ENCODE assay signal across 1 cellular context in genomic region chr17:60562421-60562820, GRCh38.
TF ChIP-seq lines count a peak whose summit lies in the region.

No MANE protein-coding gene starts in this region.

TF ChIP-seq in HepG2, 621 proteins besides CTCF, POLR2A, EP300 and RAD21 (continued from another document):
- TF ChIP-seq USF2 (IDR thresholded peaks at IDR 0.05; ENCODE audit: low read depth, low read length) = no peak
- TF ChIP-seq USF2 (CRISPR knock-in tag; IDR thresholded peaks at IDR 0.05; ENCODE audit: borderline replicate concordance) = no peak
- TF ChIP-seq ZSCAN30 (CRISPR knock-in tag; IDR thresholded peaks at IDR 0.05) = no peak
- TF ChIP-seq FOSL1 (CRISPR knock-in tag; IDR thresholded peaks at IDR 0.05; ENCODE audit: borderline replicate concordance) = no peak
- no peak for TF ChIP-seq PTBP1 (IDR thresholded peaks at IDR 0.05; ENCODE audit: low read depth, low read length, poor library complexity, severe bottlenecking)
- TF ChIP-seq PRDM15 (CRISPR knock-in tag; IDR thresholded peaks at IDR 0.05) = no peak
- no peak for TF ChIP-seq ATF7-NPFF (CRISPR knock-in tag; IDR thresholded peaks at IDR 0.05; ENCODE audit: low read depth)
- no peak for TF ChIP-seq MTA1 (CRISPR knock-in tag; IDR thresholded peaks at IDR 0.05; ENCODE audit: borderline replicate concordance)
- TF ChIP-seq HNRNPUL1 (IDR thresholded peaks at IDR 0.05; ENCODE audit: low read depth, low read length) = no peak
- TF ChIP-seq HNF4A (CRISPR knock-in tag; IDR thresholded peaks at IDR 0.05) = no peak
- TF ChIP-seq SMAD9 (CRISPR knock-in tag; IDR thresholded peaks at IDR 0.05) = no peak
- no peak for TF ChIP-seq NFIC (IDR thresholded peaks at IDR 0.05; ENCODE audit: low read length)
- TF ChIP-seq XBP1 (CRISPR knock-in tag; IDR thresholded peaks at IDR 0.05) = no peak
- no peak for TF ChIP-seq MLXIP (CRISPR knock-in tag; IDR thresholded peaks at IDR 0.05; ENCODE audit: borderline replicate concordance)
TF ChIP-seq in HepG2: peak in this region for 0.
